In the genomic region with DNA sequence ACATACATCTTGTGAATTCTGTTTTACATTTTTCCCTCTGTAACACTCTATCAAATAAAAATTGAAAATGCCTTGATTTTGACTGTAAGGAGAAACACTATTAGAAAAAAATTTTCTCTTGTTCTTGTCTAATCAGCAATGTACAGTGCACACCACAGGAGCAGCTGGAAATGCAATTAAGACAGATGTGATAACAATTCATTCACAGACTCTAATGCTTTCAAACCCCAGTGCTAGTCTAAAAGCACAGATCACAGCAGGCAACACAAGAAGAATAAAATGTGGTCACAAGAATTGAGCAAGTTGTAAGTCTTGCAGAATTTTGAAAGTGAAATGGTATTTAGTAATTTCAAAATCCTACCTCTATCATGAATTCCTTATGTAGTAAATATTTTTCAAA, we compare ENCODE assay signal across 28 cellular contexts.
"Had no signal": no experiment of that assay in that cellular context is flagged by ENCODE, and none has a peak within 500 bp of the region (broad histone marks: within the 10 kb centered on the region; RNA-seq: fewer than 3 reads in every experiment).

No MANE protein-coding gene starts in this region.

- DNase-seq: activated B cell treated with CpG ODN at 0.5 μM for 24 hours; activated CD4-positive, alpha-beta T cell treated with anti-CD3 and anti-CD28 coated beads for 48 hours; activated CD4-positive, alpha-beta T cell treated with anti-CD3 and anti-CD28 coated beads, Interleukin-2, amount 50 U/mL, for 1 hour; activated CD4-positive, alpha-beta T cell treated with anti-CD3 and anti-CD28 coated beads, Interleukin-2, amount 50 U/mL, for 48 hours; activated CD8-positive, alpha-beta memory T cell treated with anti-CD3 and anti-CD28 coated beads for 24 hours; activated CD8-positive, alpha-beta T cell treated with anti-CD3 and anti-CD28 coated beads for 36 hours; activated effector memory CD4-positive, alpha-beta T cell treated with anti-CD3 and anti-CD28 coated beads, Interleukin-2, amount 50 U/mL, for 16 hours; activated naive CD4-positive, alpha-beta T cell treated with anti-CD3 and anti-CD28 coated beads for 36 hours; activated naive CD8-positive, alpha-beta T cell treated with anti-CD3 and anti-CD28 coated beads for 36 hours; activated naive CD8-positive, alpha-beta T cell treated with anti-CD3 and anti-CD28 coated beads, Interleukin-2, amount 50 U/mL, for 24 hours; activated T-cell treated with anti-CD3 and anti-CD28 coated beads, Interleukin-2, amount 50 U/mL, for 1 hour; activated T-cell treated with anti-CD3 and anti-CD28 coated beads, Interleukin-2, amount 50 U/mL, for 48 hours; central memory CD4-positive, alpha-beta T cell; cerebellar nuclear complex; dorsolateral prefrontal cortex; effector memory CD4-positive, alpha-beta T cell; endodermal cell; foreskin fibroblast; head of caudate nucleus; hippocampal formation; T-helper 2 cell; WERI-Rb-1 had no signal

- H3K4me1 ChIP-seq: ascending aorta, breast epithelium had no signal

- H3K9me3 ChIP-seq: ascending aorta, breast epithelium had no signal

- H3K4me3 ChIP-seq: ascending aorta, breast epithelium, cardiac muscle cell, coronary artery, dorsolateral prefrontal cortex had no signal

- ATAC-seq: activated CD4-positive, CD25-positive, alpha-beta regulatory T cell treated with anti-CD3 and anti-CD28 coated beads, Interleukin-2, amount 50 U/mL, for 24 hours; activated CD8-positive, alpha-beta T cell treated with anti-CD3 and anti-CD28 coated beads for 36 hours; activated naive CD8-positive, alpha-beta T cell treated with anti-CD3 and anti-CD28 coated beads, Interleukin-2, amount 50 U/mL, for 24 hours; esophagus mucosa had no signal

- H3K36me3 ChIP-seq: ascending aorta, breast epithelium, cardiac muscle cell, WERI-Rb-1 had no signal

- H3K27ac ChIP-seq: ascending aorta, breast epithelium, cardiac muscle cell, coronary artery, dorsolateral prefrontal cortex, WERI-Rb-1 had no signal

- H3K27me3 ChIP-seq: ascending aorta, breast epithelium, cardiac muscle cell, dorsolateral prefrontal cortex had no signal
